ENCODE assay signal across 1 cellular context in the genomic region with DNA sequence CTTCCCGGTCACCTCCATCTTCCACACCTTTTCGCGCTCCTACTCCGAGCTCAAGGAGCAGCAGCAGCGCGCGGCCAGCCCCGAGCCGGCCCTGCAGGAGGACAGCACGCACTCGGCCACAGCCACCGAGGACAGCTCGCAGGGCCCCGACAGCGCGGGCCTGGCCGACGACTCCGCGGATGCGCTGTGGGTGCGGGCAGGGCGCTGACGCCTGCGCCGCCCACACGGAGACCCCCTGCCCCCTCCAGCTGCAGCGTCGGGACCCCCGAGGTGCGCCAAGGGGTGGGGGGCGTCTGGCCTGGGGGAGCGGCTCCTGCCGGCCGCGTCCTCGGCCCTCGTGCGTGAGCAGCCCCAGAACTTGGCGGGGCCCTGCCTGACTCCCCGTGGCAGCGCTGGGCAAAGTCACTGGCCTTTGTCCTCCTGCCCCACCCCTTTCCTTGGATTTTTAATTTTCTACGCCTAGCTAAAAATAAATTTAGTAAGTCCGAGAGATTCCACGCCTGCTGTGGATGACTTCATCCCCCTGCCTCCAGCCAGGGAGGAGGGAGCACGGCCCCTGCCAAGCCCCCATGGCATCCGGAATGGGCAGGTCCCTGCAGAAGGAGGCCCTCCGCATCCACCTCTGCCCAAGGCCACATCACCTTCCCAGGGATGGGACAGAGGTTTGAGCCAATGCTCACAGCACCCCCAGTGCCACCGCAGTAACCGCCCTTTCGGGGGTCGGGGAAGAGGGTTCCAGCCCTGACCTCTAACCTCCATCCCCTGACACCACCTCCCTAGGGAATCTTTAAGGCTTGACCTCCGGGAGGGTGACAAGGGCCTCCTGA.
TF ChIP-seq lines count a peak whose summit lies in the region.

No MANE protein-coding gene starts in this region.

TF ChIP-seq in GM12878, 131 proteins besides CTCF, POLR2A, EP300 and RAD21 (continued from another document):
- TF ChIP-seq TCF3 (IDR thresholded peaks at IDR 0.05; ENCODE audit: borderline replicate concordance, insufficient read depth, low read depth, low read length): no peak
- TF ChIP-seq TARDBP (IDR thresholded peaks at IDR 0.05; ENCODE audit: borderline replicate concordance): no peak
- TF ChIP-seq, protein P1, sequence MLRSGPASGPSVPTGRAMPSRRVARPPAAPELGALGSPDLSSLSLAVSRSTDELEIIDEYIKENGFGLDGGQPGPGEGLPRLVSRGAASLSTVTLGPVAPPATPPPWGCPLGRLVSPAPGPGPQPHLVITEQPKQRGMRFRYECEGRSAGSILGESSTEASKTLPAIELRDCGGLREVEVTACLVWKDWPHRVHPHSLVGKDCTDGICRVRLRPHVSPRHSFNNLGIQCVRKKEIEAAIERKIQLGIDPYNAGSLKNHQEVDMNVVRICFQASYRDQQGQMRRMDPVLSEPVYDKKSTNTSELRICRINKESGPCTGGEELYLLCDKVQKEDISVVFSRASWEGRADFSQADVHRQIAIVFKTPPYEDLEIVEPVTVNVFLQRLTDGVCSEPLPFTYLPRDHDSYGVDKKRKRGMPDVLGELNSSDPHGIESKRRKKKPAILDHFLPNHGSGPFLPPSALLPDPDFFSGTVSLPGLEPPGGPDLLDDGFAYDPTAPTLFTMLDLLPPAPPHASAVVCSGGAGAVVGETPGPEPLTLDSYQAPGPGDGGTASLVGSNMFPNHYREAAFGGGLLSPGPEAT (IDR thresholded peaks at IDR 0.05; ENCODE audit: low read depth): no peak
- no peak for TF ChIP-seq CUX1 (IDR thresholded peaks at IDR 0.05; ENCODE audit: insufficient replicate concordance, low read depth, low read length)
- TF ChIP-seq, protein P2, sequence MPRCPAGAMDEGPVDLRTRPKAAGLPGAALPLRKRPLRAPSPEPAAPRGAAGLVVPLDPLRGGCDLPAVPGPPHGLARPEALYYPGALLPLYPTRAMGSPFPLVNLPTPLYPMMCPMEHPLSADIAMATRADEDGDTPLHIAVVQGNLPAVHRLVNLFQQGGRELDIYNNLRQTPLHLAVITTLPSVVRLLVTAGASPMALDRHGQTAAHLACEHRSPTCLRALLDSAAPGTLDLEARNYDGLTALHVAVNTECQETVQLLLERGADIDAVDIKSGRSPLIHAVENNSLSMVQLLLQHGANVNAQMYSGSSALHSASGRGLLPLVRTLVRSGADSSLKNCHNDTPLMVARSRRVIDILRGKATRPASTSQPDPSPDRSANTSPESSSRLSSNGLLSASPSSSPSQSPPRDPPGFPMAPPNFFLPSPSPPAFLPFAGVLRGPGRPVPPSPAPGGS (IDR thresholded peaks at IDR 0.05; ENCODE audit: borderline replicate concordance, insufficient read depth, low read depth, low read length, poor library complexity, severe bottlenecking): no peak
- TF ChIP-seq, protein P3, sequence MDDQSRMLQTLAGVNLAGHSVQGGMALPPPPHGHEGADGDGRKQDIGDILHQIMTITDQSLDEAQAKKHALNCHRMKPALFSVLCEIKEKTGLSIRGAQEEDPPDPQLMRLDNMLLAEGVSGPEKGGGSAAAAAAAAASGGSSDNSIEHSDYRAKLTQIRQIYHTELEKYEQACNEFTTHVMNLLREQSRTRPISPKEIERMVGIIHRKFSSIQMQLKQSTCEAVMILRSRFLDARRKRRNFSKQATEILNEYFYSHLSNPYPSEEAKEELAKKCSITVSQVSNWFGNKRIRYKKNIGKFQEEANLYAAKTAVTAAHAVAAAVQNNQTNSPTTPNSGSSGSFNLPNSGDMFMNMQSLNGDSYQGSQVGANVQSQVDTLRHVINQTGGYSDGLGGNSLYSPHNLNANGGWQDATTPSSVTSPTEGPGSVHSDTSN (IDR thresholded peaks at IDR 0.05; ENCODE audit: insufficient replicate concordance, low read depth, low read length): no peak
- TF ChIP-seq CEBPB (IDR thresholded peaks at IDR 0.05; ENCODE audit: borderline replicate concordance in 1 of 2, low read depth in 2 of 2, low read length in 2 of 2): no peak
- TF ChIP-seq STAT3 (IDR thresholded peaks at IDR 0.05; ENCODE audit: low read depth, low read length): no peak
- no peak for TF ChIP-seq ZNF207 (IDR thresholded peaks at IDR 0.05; ENCODE audit: borderline replicate concordance)
